In the genomic region with DNA sequence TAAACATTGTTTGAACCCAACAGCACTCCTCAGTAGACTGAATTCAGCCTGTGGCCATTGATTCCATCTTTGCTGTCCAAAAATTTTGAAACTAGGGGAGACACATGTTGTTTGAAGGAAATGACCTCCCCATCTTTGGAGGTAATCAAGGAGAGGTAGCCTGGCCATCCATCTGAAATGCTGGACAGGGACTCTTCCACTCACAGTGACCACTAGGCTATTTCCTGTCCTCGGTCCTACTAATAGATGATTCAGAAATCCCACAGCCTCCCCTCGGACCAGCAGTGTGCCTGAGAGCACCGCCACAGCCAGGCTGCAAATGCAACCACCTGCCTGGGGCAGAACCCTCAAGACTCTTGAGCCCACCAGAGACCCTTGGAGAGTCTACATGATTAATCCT, we compare ENCODE assay signal across 20 cellular contexts. TPM values are rescaled to one million over a fixed set of nuclear protein-coding genes. Genes with fewer than 3 reads are reported as not detected.
DNase-seq lines count a peak whose midpoint lies in the region; ATAC-seq and TF ChIP-seq lines count a peak whose summit lies in the region.
"Had no signal": no experiment of that assay in that cellular context is flagged by ENCODE, and none has a peak within 500 bp of the region (broad histone marks: within the 10 kb centered on the region; RNA-seq: fewer than 3 reads in every experiment).

No MANE protein-coding gene starts in this region.

- H3K4me1 Mint-ChIP-seq in activated CD4-positive, alpha-beta T cell treated with anti-CD3 and anti-CD28 coated beads, Interleukin-2, amount 10 ng/mL, durations not matched to agents 24 days and 14 days = peaks cover 54% of the 10 kb centered on the region
- peaks cover 52 to 93% (median 78%) of the 10 kb centered on the region in 7 donors for H3K4me1 Mint-ChIP-seq in naive thymus-derived CD4-positive, alpha-beta T cell
- peaks cover 16% of the 10 kb centered on the region; the same call in 2 of the 3 replicates for H3K4me1 Mint-ChIP-seq in GM23338
- H3K4me1 Mint-ChIP-seq: B cell had no signal

- no peaks in the 10 kb centered on the region for H3K9me2 ChIP-seq in GM23338 (ENCODE audit: insufficient read depth)

- H3K36me3 ChIP-seq in heart right ventricle (no peaks in the 10 kb centered on the region), right atrium auricular region (no peaks in the 10 kb centered on the region), GM23338 (ENCODE audit: insufficient read depth) (no peaks in the 10 kb centered on the region)
- peaks cover 0 to 3% (median 0%) of the 10 kb centered on the region in 3 experiments for H3K36me3 ChIP-seq in naive thymus-derived CD4-positive, alpha-beta T cell (ENCODE audit: control insufficient read depth in 2 of 3, insufficient read depth in 3 of 3, low read length in 3 of 3)
- H3K36me3 ChIP-seq: MG63, SJCRH30 had no signal

- H3K27ac ChIP-seq in heart right ventricle (peak overlapping the region in 8 of 10 donors; percentile 16 to 68 (median 43)), right atrium auricular region (no peak overlapping the region), GM23338 (ENCODE audit: low read depth) (no peak overlapping the region)
- H3K27ac ChIP-seq in naive thymus-derived CD4-positive, alpha-beta T cell (ENCODE audit: low read depth, low read length) = no peak overlapping the region
- H3K27ac ChIP-seq: 22Rv1, PC-9, SJCRH30 had no signal

- H3K27me3 ChIP-seq in heart right ventricle (no peaks in the 10 kb centered on the region), right atrium auricular region (no peaks in the 10 kb centered on the region), GM23338 (ENCODE audit: insufficient read depth) (no peaks in the 10 kb centered on the region)
- no peaks in the 10 kb centered on the region for H3K27me3 ChIP-seq in naive thymus-derived CD4-positive, alpha-beta T cell (ENCODE audit: control insufficient read depth in 2 of 2, insufficient read depth in 2 of 2, low read length in 2 of 2)
- H3K27me3 ChIP-seq: SJCRH30 had no signal

- H4K20me1 ChIP-seq in GM23338 (replicated peaks; ENCODE audit: insufficient read depth) = no peaks in the 10 kb centered on the region

- 70 to 72% methylated on average over 3 of the region's 3 CpGs for WGBS in heart right ventricle, 2 donors

- H2AFZ ChIP-seq in GM23338 = no peak overlapping the region
- H2AFZ ChIP-seq: PC-9 had no signal

- no peaks in the 10 kb centered on the region for H3K9me3 Mint-ChIP-seq in activated CD4-positive, alpha-beta T cell treated with anti-CD3 and anti-CD28 coated beads, Interleukin-2, amount 10 ng/mL, durations not matched to agents 24 days and 14 days
- H3K9me3 Mint-ChIP-seq in naive thymus-derived CD4-positive, alpha-beta T cell = peaks cover 0 to 2% (median 0%) of the 10 kb centered on the region in 11 donors
- H3K9me3 Mint-ChIP-seq in GM23338 = no peaks in the 10 kb centered on the region

- CTCF ChIA-PET in naive thymus-derived CD4-positive, alpha-beta T cell (lab: Charles Lee) = no interaction called here

- POLR2A ChIA-PET in naive thymus-derived CD4-positive, alpha-beta T cell (lab: Charles Lee) = no interaction called here

- ATAC-seq in heart right ventricle (peak in 1 of 8 donors; percentile 3), GM23338 (no peak)
- no peak for ATAC-seq in naive thymus-derived CD4-positive, alpha-beta T cell

- no peaks in the 10 kb centered on the region for H3K27me3 Mint-ChIP-seq in activated CD4-positive, alpha-beta T cell treated with anti-CD3 and anti-CD28 coated beads, Interleukin-2, amount 10 ng/mL, durations not matched to agents 24 days and 14 days
- no peaks in the 10 kb centered on the region for H3K27me3 Mint-ChIP-seq in naive thymus-derived CD4-positive, alpha-beta T cell
- peaks cover 5% of the 10 kb centered on the region for H3K27me3 Mint-ChIP-seq in GM23338 (ENCODE audit: insufficient read depth, low read depth, poor library complexity)

- H3K27ac Mint-ChIP-seq in activated CD4-positive, alpha-beta T cell treated with anti-CD3 and anti-CD28 coated beads, Interleukin-2, amount 10 ng/mL, durations not matched to agents 24 days and 14 days = peak overlapping the region; percentile 10
- peak overlapping the region in 6 of 9 donors; percentile 54 to 82 (median 58) for H3K27ac Mint-ChIP-seq in naive thymus-derived CD4-positive, alpha-beta T cell
- no peak overlapping the region for H3K27ac Mint-ChIP-seq in GM23338
- H3K27ac Mint-ChIP-seq: B cell had no signal

- H3K4me3 ChIP-seq in heart right ventricle (no peak overlapping the region), right atrium auricular region (no peak overlapping the region), GM23338 (no peak overlapping the region)
- no peak overlapping the region for H3K4me3 ChIP-seq in naive thymus-derived CD4-positive, alpha-beta T cell (ENCODE audit: low read length)
- H3K4me3 ChIP-seq: MG63, PC-9, SJCRH30 had no signal

- H3K4me1 ChIP-seq in heart right ventricle (peaks cover 7 to 91% (median 45%) of the 10 kb centered on the region in 9 donors), right atrium auricular region (peaks cover 0 to 26% of the 10 kb centered on the region in 2 donors), GM23338 (ENCODE audit: insufficient read depth) (no peaks in the 10 kb centered on the region)
- H3K4me1 ChIP-seq in naive thymus-derived CD4-positive, alpha-beta T cell (ENCODE audit: control insufficient read depth in 2 of 2, insufficient read depth in 2 of 2, low read length in 2 of 2) = peaks cover 0 to 28% of the 10 kb centered on the region in 2 donors
- H3K4me1 ChIP-seq: SJCRH30 had no signal

- H3K79me2 ChIP-seq in GM23338 (replicated peaks; ENCODE audit: insufficient read depth) = 0 out of 2 replicates have a peak, but pooled peaks cover 4% of the 10 kb centered on the region

- H3F3A ChIP-seq in GM23338 (replicated peaks; ENCODE audit: low read depth) = no peaks in the 10 kb centered on the region

- peaks cover 50% of the 10 kb centered on the region for H3K36me3 Mint-ChIP-seq in activated CD4-positive, alpha-beta T cell treated with anti-CD3 and anti-CD28 coated beads, Interleukin-2, amount 10 ng/mL, durations not matched to agents 24 days and 14 days (ENCODE audit: low read depth)
- H3K36me3 Mint-ChIP-seq in naive thymus-derived CD4-positive, alpha-beta T cell = peaks cover 0 to 26% (median 9%) of the 10 kb centered on the region in 5 donors
- no peaks in the 10 kb centered on the region for H3K36me3 Mint-ChIP-seq in GM23338 (ENCODE audit: low read depth)

- H3K4me2 ChIP-seq in GM23338 = no peak overlapping the region
- H3K4me2 ChIP-seq: PC-9 had no signal

- DNase-seq in activated CD4-positive, alpha-beta T cell treated with anti-CD3 and anti-CD28 coated beads, Interleukin-2, amount 10 ng/mL, durations not matched to agents 24 days and 14 days = no peak
- DNase-seq in activated CD4-positive, alpha-beta T cell treated with anti-CD3 and anti-CD28 coated beads for 1 hour = no peak
- DNase-seq in heart right ventricle (no peak), right atrium auricular region (ENCODE audit: low spot score) (no peak), GM23338 (ENCODE audit: low spot score) (no peak), NCI-H510A (lab: John Stamatoyannopoulos, UW) (no peak), NCI-H1105 treated with DMSO at 0.1 percent for 48 hours (lab: John Stamatoyannopoulos, UW) (no peak)
- DNase-seq in naive thymus-derived CD4-positive, alpha-beta T cell = no peak
- DNase-seq: H7, IMR-90, KG1, MG63, NCI-H2029, NCI-H446, NCI-H526, PC-9 had no signal

- intact Hi-C loops in activated CD4-positive, alpha-beta T cell treated with anti-CD3 and anti-CD28 coated beads, Interleukin-2, amount 10 ng/mL, durations not matched to agents 24 days and 14 days (cut with micrococcal nuclease) = no loop called here
- intact Hi-C loops in heart right ventricle (cut with DNase I) = no loop called here
- intact Hi-C loops in naive thymus-derived CD4-positive, alpha-beta T cell (cut with micrococcal nuclease) = no loop called here

- H3K4me3 Mint-ChIP-seq in activated CD4-positive, alpha-beta T cell treated with anti-CD3 and anti-CD28 coated beads, Interleukin-2, amount 10 ng/mL, durations not matched to agents 24 days and 14 days = no peak overlapping the region
- H3K4me3 Mint-ChIP-seq in naive thymus-derived CD4-positive, alpha-beta T cell = no peak overlapping the region
- no peak overlapping the region for H3K4me3 Mint-ChIP-seq in GM23338
- H3K4me3 Mint-ChIP-seq: B cell had no signal

- TF ChIP-seq CTCF in heart right ventricle (IDR thresholded peaks at IDR 0.05) (no peak), right atrium auricular region (IDR thresholded peaks at IDR 0.05) (no peak), GM23338 (conservative IDR thresholded peaks at IDR 0.05; ENCODE audit: low read depth in 2 of 2) (no peak)

- H3K9me3 ChIP-seq in heart right ventricle (no peaks in the 10 kb centered on the region), right atrium auricular region (no peaks in the 10 kb centered on the region)
- H3K9me3 ChIP-seq in naive thymus-derived CD4-positive, alpha-beta T cell (ENCODE audit: control insufficient read depth in 2 of 3, low read length in 3 of 3) = no peaks in the 10 kb centered on the region
- H3K9me3 ChIP-seq: MG63, SJCRH30 had no signal

TF ChIP-seq in GM23338, 12 proteins besides CTCF, POLR2A, EP300 and RAD21 (continues in another document):
- no peak for TF ChIP-seq POLR2AphosphoS5 (IDR thresholded peaks at IDR 0.05; ENCODE audit: low read depth)
- no peak for TF ChIP-seq EZH2 (IDR thresholded peaks at IDR 0.05; ENCODE audit: low read depth, unreplicated experiment)

RNA-seq across cellular contexts. Expression of a gene that starts 12.5 kb away (rescaled TPM):
- 67.3 and 70.4 TPM in 2 replicates for total RNA-seq in activated CD4-positive, alpha-beta T cell treated with anti-CD3 and anti-CD28 coated beads, Interleukin-2, amount 10 ng/mL, durations not matched to agents 24 days and 14 days
- total RNA-seq in heart right ventricle (10 to 100 TPM; 36.5 to 78.7 (median 52.8) TPM), right atrium auricular region (10 to 100 TPM in 1 of 2 donors, 1 to 10 TPM in 1; 8.0 to 18.9 TPM)
- polyA plus RNA-seq in heart right ventricle (10 to 100 TPM; 12.2 to 24.8 TPM), GM23338 (2016; fragmentation: Nextera tagmentation; extraction: Ambion mirVana) (7.0 and 8.8 TPM in 2 replicates)
- 10 to 100 TPM in 3 of 5 experiments, 1 to 10 TPM in 2; 5.6 to 26.3 (median 12.9) TPM for total RNA-seq in naive thymus-derived CD4-positive, alpha-beta T cell
- 1 to 10 TPM; 5.0 to 8.0 TPM for polyA plus RNA-seq in naive thymus-derived CD4-positive, alpha-beta T cell
- 5.9 and 6.8 TPM in 2 replicates for total RNA-seq in GM23338 (2014; rRNA removed; shearing (Covaris generic))
- total RNA-seq: B cell, G401, IMR-90, PC-9, SJCRH30 had no signal
- polyA plus RNA-seq: IMR-90 had no signal

Comparison
In these comparisons a context has a peak if more than half of its experiments do, and no peak if none do; other contexts are left out.
1. H3K27ac ChIP-seq: peak in heart right ventricle (8 of 10); none in right atrium auricular region (0 of 2), naive thymus-derived CD4-positive, alpha-beta T cell (single experiment) and GM23338 (single experiment).